23 cellular contexts compared by ENCODE assay signal in the genomic region with DNA sequence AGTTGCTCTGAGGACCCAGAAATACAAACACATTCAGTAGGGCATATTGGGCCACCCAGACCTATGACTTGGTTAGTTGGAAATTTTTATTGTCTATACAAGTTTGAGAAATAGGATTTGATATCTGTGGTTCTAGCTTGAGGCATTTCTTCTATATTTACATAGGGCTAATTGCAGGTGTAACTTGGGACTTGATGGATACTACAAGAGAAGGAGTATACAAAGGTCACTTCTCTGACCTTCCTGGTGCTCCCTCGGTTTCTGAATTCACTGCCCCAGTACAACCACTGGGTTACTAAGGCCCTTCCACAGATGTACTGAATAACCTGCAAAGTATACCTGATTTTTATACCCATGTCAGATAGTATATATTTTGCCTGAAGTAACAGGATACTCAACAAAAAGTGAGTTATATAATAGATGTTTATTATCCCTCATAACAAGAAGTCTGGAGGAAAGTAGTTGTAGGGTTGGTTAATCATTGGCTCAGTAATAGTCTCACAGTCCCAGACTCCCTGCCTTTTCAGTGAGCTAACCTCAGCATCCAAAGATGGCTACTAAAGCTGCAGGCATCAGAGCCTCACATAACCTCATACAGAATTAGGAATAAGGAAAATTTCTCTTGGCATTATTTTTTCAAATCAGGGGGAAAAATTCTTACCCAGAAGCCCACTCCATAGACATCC. TPM values are rescaled to one million over a fixed set of nuclear protein-coding genes. Genes with fewer than 3 reads are reported as not detected.
DNase-seq lines count a peak whose midpoint lies in the region; ATAC-seq and TF ChIP-seq lines count a peak whose summit lies in the region.
"Had no signal": no experiment of that assay in that cellular context is flagged by ENCODE, and none has a peak within 500 bp of the region (broad histone marks: within the 10 kb centered on the region; RNA-seq: fewer than 3 reads in every experiment).

No MANE protein-coding gene starts in this region.

- WGBS in transverse colon (ENCODE audit: low coverage in 1 of 2), 2 donors, result 43% methylated on average over 1 of the region's 1 CpG

- no peaks in the 10 kb centered on the region for H3K27me3 ChIP-seq in transverse colon
- H3K27me3 ChIP-seq: BE2C, BLaER1 had no signal

- TF ChIP-seq POLR2A in transverse colon (IDR thresholded peaks at IDR 0.05), result no peak

- in situ Hi-C loops in transverse colon (cut with MboI; ENCODE audit: low pct_ligation_motif_present in 1 of 4, low pct_unique_long_range_greater_than_20kb in 1 of 4, low sequenced_read_pairs in 3 of 4), result no loop called here

- no peak for TF ChIP-seq EP300 in transverse colon (IDR thresholded peaks at IDR 0.05; ENCODE audit: low read depth)

- intact Hi-C loops in left colon (cut with DNase I, micrococcal nuclease) (no loop called here), transverse colon (cut with DNase I; ENCODE audit: low total_unique reads) (no loop called here)

- H3K27ac ChIP-seq in transverse colon, result peak overlapping the region; percentile 17 to 54 (median 28)
- H3K27ac ChIP-seq: BLaER1 had no signal

- peak; percentile 94 for ATAC-seq in left colon
- ATAC-seq in GM18519 (IDR thresholded peaks at IDR 0.05; ENCODE audit: low FRiP score, unreplicated experiment), result no peak
- ATAC-seq in GM21737 (IDR thresholded peaks at IDR 0.05; ENCODE audit: unreplicated experiment), result no peak
- no peak for ATAC-seq in GM21360 (IDR thresholded peaks at IDR 0.05; ENCODE audit: unreplicated experiment)
- ATAC-seq: GM12878 had no signal

- no peaks in the 10 kb centered on the region for H3K9me3 ChIP-seq in transverse colon
- H3K9me3 ChIP-seq: BE2C, BLaER1 had no signal

- H3K4me3 ChIP-seq in transverse colon, result no peak overlapping the region
- H3K4me3 ChIP-seq: BLaER1, GM12878 had no signal

- H3K4me1 ChIP-seq in transverse colon, result peaks cover 0 to 7% (median 0%) of the 10 kb centered on the region in 4 donors
- H3K4me1 ChIP-seq: BE2C, BLaER1 had no signal

- DNase-seq in DMS53 treated with DMSO at 0.1 percent for 48 hours (lab: John Stamatoyannopoulos, UW; ENCODE audit: unreplicated experiment), result peak; percentile 27
- DNase-seq in left colon, result no peak
- no peak for DNase-seq in transverse colon
- DNase-seq: 8988T; ACHN; BE2C; C1 segment of cervical spinal cord; CD4-positive, alpha-beta memory T cell; CD4-positive, CD25-positive, alpha-beta regulatory T cell; CD8-positive, alpha-beta memory T cell; COR-L47; DMS 273 treated with DMSO at 0.1 percent for 48 hours; DMS153; DMS79; DND-41; EL; GDM1 had no signal

- TF ChIP-seq CTCF in transverse colon (IDR thresholded peaks at IDR 0.05), result no peak

- no peaks in the 10 kb centered on the region for H3K36me3 ChIP-seq in transverse colon
- H3K36me3 ChIP-seq: BE2C, BLaER1 had no signal

RNA-seq across cellular contexts. Expression of gene PGR, which starts 8.8 kb away (rescaled TPM):
- total RNA-seq in left colon, result under 1 TPM; 0.31 to 0.87 TPM
- total RNA-seq in transverse colon, result 1 to 10 TPM in 3 of 4 donors, under 1 TPM in 1; 0.95 to 8.0 (median 1.7) TPM
- total RNA-seq: CD4-positive, alpha-beta memory T cell; CD4-positive, CD25-positive, alpha-beta regulatory T cell; CD8-positive, alpha-beta memory T cell; G401; GM12878 had no signal
